Comparison of ENCODE assay signal across 21 cellular contexts in the genomic region with DNA sequence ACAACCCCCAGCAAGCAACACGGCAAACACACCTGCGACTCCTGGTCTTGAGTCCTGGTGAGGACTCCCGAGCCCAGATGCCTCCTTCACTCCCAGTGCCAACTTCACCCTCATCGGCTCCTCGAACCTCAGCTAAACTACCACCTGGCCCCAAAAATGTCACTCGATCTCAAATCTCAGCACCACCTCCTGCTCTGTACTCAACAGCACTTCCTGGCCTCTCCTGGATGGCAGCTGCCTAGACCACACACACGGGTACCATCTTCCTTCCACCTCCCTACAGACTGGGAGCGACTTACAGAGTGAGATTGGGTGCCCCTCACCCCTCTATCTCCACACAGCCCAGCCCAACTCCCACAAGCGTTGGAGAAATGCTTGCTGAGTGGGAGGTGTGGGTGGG.
"Had no signal": no experiment of that assay in that cellular context is flagged by ENCODE, and none has a peak within 500 bp of the region (broad histone marks: within the 10 kb centered on the region; RNA-seq: fewer than 3 reads in every experiment).

No MANE protein-coding gene starts in this region.

- H3K27ac ChIP-seq: SJSA1, SK-N-MC had no signal

- H3K9me3 ChIP-seq: MG63 had no signal

- H3K27me3 ChIP-seq: MG63, SJSA1 had no signal

- H3K4me1 ChIP-seq: SJSA1 had no signal

- H3K36me3 ChIP-seq: MG63, SJSA1 had no signal

- H3K4me3 ChIP-seq: MG63, SJSA1, SK-N-MC had no signal

- DNase-seq: IMR-90, Karpas-422, KG1, MG63, NCI-H1092, NCI-H1105 treated with DMSO at 0.1 percent for 48 hours, NCI-H1417 treated with DMSO at 0.1 percent for 48 hours, NCI-H146, NCI-H1694 treated with DMSO at 0.1 percent for 48 hours, NCI-H1930, NCI-H2081, NCI-H2107, NCI-H2227 treated with DMSO at 0.1 percent for 48 hours, NCI-H524, NCI-H526 treated with DMSO at 0.1 percent for 48 hours, NCI-H748 treated with DMSO at 0.1 percent for 48 hours, Right ventricle myocardium superior, RPMI8226, SIG-M5 had no signal
